In the genomic region with DNA sequence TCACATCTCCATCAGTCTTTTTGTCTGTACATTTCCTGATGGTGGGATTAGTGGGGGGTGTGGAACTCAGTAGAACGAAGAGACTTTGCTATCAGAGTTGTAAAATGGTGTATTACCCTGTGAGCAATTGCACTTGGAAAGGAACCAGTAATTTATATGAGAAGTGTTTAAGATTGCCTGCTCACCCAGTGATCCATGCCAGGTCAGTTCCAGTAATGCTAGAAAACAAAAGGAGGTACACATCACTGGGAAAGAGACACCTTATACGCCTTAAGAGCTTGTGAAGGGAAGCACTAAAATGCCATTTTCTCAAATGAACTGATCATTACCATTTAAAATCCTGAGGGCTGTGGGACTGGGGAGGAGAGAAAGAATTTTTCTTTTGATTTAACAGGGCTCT, we compare ENCODE assay signal across 27 cellular contexts. TPM values are rescaled to one million over a fixed set of nuclear protein-coding genes. Genes with fewer than 3 reads are reported as not detected.
DNase-seq lines count a peak whose midpoint lies in the region; ATAC-seq, FAIRE-seq and TF ChIP-seq lines count a peak whose summit lies in the region.
"Had no signal": no experiment of that assay in that cellular context is flagged by ENCODE, and none has a peak within 500 bp of the region (broad histone marks: within the 10 kb centered on the region; RNA-seq: fewer than 3 reads in every experiment).

No MANE protein-coding gene starts in this region.

- no peaks in the 10 kb centered on the region for H3F3A ChIP-seq in Loucy (ENCODE audit: low read depth)

- H3K4me2 ChIP-seq in Loucy (ENCODE audit: low read depth, low read length, poor library complexity, severe bottlenecking) = no peak overlapping the region
- H3K4me2 ChIP-seq: PC-9 had no signal

- intact Hi-C loops in left ventricle myocardium superior (cut with micrococcal nuclease) = loop anchor here (10.0 kb wide), 1 partner anchor 630 kb away; no protein-coding TSS in a partner anchor

- H3K79me2 ChIP-seq in Loucy (ENCODE audit: insufficient read depth, low read length) = no peaks in the 10 kb centered on the region

- no peak for FAIRE-seq in frontal cortex (lab: Jason Lieb, UNC)
- FAIRE-seq: endothelial cell of umbilical vein had no signal

- no peak for ATAC-seq in left ventricle myocardium superior
- ATAC-seq: activated T-cell treated with anti-CD3 and anti-CD28 coated beads, Interleukin-2, amount 50 U/mL, for 4 hours; naive thymus-derived CD8-positive, alpha-beta T cell had no signal

- no peak overlapping the region for H3K9ac ChIP-seq in Loucy (ENCODE audit: low read depth, low read length, poor library complexity, severe bottlenecking)

- H4K20me1 ChIP-seq in Loucy (ENCODE audit: insufficient read depth, low read length, poor library complexity, severe bottlenecking) = no peaks in the 10 kb centered on the region

- no peaks in the 10 kb centered on the region for H3K27me3 ChIP-seq in Loucy (ENCODE audit: insufficient read depth, low read length, poor library complexity, severe bottlenecking)
- H3K27me3 ChIP-seq: spleen had no signal

- H3K4me1 ChIP-seq in Loucy (ENCODE audit: insufficient read depth, low read length, poor library complexity, severe bottlenecking) = peaks cover 34% of the 10 kb centered on the region

- no peak overlapping the region for H3K4me3 Mint-ChIP-seq in mesothelial cell of epicardium
- H3K4me3 Mint-ChIP-seq: activated CD4-positive, alpha-beta T cell treated with anti-CD3 and anti-CD28 coated beads, Interleukin-2, amount 10 ng/mL, durations not matched to agents 7 days and 5 days; activated T-cell treated with anti-CD3 and anti-CD28 coated beads, Interleukin-2, amount 50 U/mL, for 4 hours; naive thymus-derived CD8-positive, alpha-beta T cell had no signal

- no peaks in the 10 kb centered on the region for H3K9me2 ChIP-seq in Loucy (replicated peaks; ENCODE audit: low read depth, low read length)

- no peaks in the 10 kb centered on the region for H3K36me3 Mint-ChIP-seq in mesothelial cell of epicardium
- H3K36me3 Mint-ChIP-seq: brain; naive thymus-derived CD8-positive, alpha-beta T cell had no signal

- H2AFZ ChIP-seq in Loucy (ENCODE audit: low read length) = peak overlapping the region; percentile 66
- H2AFZ ChIP-seq: PC-9 had no signal

- no peaks in the 10 kb centered on the region for H3K27me3 Mint-ChIP-seq in mesothelial cell of epicardium (ENCODE audit: low read depth)

- peak overlapping the region; percentile 72 for H3K27ac Mint-ChIP-seq in mesothelial cell of epicardium
- H3K27ac Mint-ChIP-seq: activated CD4-positive, alpha-beta T cell treated with anti-CD3 and anti-CD28 coated beads, Interleukin-2, amount 10 ng/mL, durations not matched to agents 7 days and 5 days; naive thymus-derived CD8-positive, alpha-beta T cell had no signal

- DNase-seq in DMS79 (lab: John Stamatoyannopoulos, UW) (peak; percentile 73), NCI-H69 (lab: John Stamatoyannopoulos, UW) (peak; percentile 94), mesothelial cell of epicardium (ENCODE audit: low spot score in 2 of 2, unreplicated experiment in 2 of 2) (no peak), NCI-H1436 (lab: John Stamatoyannopoulos, UW) (no peak), frontal cortex (ENCODE audit: low spot score in 2 of 2) (no peak), left ventricle myocardium superior (no peak), RKO (ENCODE audit: low spot score) (no peak)
- DNase-seq: ACHN; activated CD4-positive, alpha-beta T cell treated with anti-CD3 and anti-CD28 coated beads, Interleukin-2, amount 10 ng/mL, durations not matched to agents 7 days and 5 days; activated gamma-delta T cell treated with Interleukin-2 at 50 U/mL for 16 hours; activated T-cell treated with anti-CD3 and anti-CD28 coated beads, Interleukin-2, amount 50 U/mL, for 4 hours; HCEC 1CT; midbrain; naive thymus-derived CD8-positive, alpha-beta T cell; NCI-H2029; NK-92 treated with Interleukin-12 subunit alpha and Interleukin-12 subunit beta, amount 100 ng/mL, for 24 hours; PC-9; retina; SHP77; spleen; T1000; trophoblast cell; WERI-Rb-1 had no signal

- H3K4me1 Mint-ChIP-seq in mesothelial cell of epicardium = peaks cover 68% of the 10 kb centered on the region

- TF ChIP-seq CTCF in Loucy (conservative IDR thresholded peaks at IDR 0.05; ENCODE audit: low read length) (no peak), mesothelial cell of epicardium (IDR thresholded peaks at IDR 0.05; ENCODE audit: unreplicated experiment) (no peak)

- H3K9me3 Mint-ChIP-seq in mesothelial cell of epicardium = no peaks in the 10 kb centered on the region
- H3K9me3 Mint-ChIP-seq: activated CD4-positive, alpha-beta T cell treated with anti-CD3 and anti-CD28 coated beads, Interleukin-2, amount 10 ng/mL, durations not matched to agents 7 days and 5 days; activated T-cell treated with anti-CD3 and anti-CD28 coated beads, Interleukin-2, amount 50 U/mL, for 4 hours; brain; naive thymus-derived CD8-positive, alpha-beta T cell had no signal

- no peaks in the 10 kb centered on the region for H3K9me3 ChIP-seq in Loucy (ENCODE audit: insufficient read depth, low read depth, low read length)
- H3K9me3 ChIP-seq: spleen had no signal

- no peak overlapping the region for H3K4me3 ChIP-seq in Loucy (ENCODE audit: low read length, poor library complexity, severe bottlenecking)
- H3K4me3 ChIP-seq: PC-9, spleen had no signal

- no peaks in the 10 kb centered on the region; the same call in 1 of the 2 replicates for H3K36me3 ChIP-seq in Loucy (ENCODE audit: insufficient read depth, low read length)
- H3K36me3 ChIP-seq: spleen, WERI-Rb-1 had no signal

RNA-seq across cellular contexts. Expression of gene DACH1, which starts 7.5 kb away (rescaled TPM):
- 66.8 to 69.0 TPM (median 67.0 TPM) in 3 replicates for total RNA-seq in mesothelial cell of epicardium
- total RNA-seq in frontal cortex = 14.7 TPM
- 3.5 TPM for total RNA-seq in left ventricle myocardium superior
- total RNA-seq: activated CD4-positive, alpha-beta T cell treated with anti-CD3 and anti-CD28 coated beads, Interleukin-2, amount 10 ng/mL, durations not matched to agents 7 days and 5 days; MCF 10A; naive thymus-derived CD8-positive, alpha-beta T cell had no signal

Comparison
In these comparisons a context has a peak if more than half of its experiments do, and no peak if none do; other contexts are left out.
1. DNase-seq: peak in DMS79 (single experiment) and NCI-H69 (single experiment); none in mesothelial cell of epicardium (0 of 2), NCI-H1436 (single experiment), frontal cortex (0 of 2), left ventricle myocardium superior (single experiment) and RKO (single experiment).